In the genomic region with DNA sequence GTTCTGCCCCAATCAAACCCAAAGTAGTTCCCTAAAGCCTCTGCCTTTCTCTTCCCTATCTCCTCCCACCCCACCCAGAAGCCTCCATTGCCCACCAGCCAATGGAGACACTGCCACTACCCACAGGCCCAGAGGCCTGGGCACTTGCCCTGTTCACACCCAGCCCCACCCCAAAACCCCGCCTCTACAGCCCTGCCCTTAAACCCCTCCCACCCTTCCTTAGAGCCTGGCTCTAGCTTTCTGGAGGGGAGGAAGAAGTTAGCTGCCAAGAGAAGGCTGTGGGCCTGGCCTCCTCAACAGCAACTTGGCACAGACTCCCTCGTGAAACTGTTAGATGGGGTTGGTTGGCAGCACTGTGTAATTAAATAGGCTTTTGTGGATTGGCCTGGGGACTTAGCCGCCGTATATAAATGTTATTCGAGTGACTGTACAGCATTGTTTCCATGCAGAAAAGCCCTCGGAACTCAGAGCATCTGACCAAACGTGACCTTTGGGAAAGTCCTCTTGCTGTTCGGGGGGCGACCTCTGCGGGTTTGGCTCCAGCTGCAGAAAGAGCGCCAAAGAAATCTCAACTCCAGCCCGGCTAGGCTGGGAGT, we compare ENCODE assay signal across 8 cellular contexts. TPM values are rescaled to one million over a fixed set of nuclear protein-coding genes. Genes with fewer than 3 reads are reported as not detected.
DNase-seq lines count a peak whose midpoint lies in the region; ATAC-seq and TF ChIP-seq lines count a peak whose summit lies in the region.

No MANE protein-coding gene starts in this region.

- intact Hi-C loops in sigmoid colon (cut with DNase I) = loop anchor here (1.0 to 5.0 kb wide), 3 partner anchors 40 to 144 kb away; a partner anchor contains a TSS

- peak in 1 of 4 donors; percentile 33 for TF ChIP-seq EP300 in sigmoid colon (IDR thresholded peaks at IDR 0.05)

- peak overlapping the region; percentile 34 for H3K4me3 Mint-ChIP-seq in glutamatergic neuron (ENCODE audit: unreplicated experiment)

- peak overlapping the region in 5 of 10 experiments; percentile 44 to 66 (median 53); a peak in 3 of 20 replicates for H3K4me3 ChIP-seq in BLaER1 treated with 17β-estradiol and CSF1 and Interleukin-3, amounts not matched to agents 10 nM and 100 nM
- H3K4me3 ChIP-seq in HUES48 (ENCODE audit: low read depth, low read length) (peak overlapping the region; percentile 67; the same call in 1 of the 2 replicates), WI38 (ENCODE audit: low read depth, low read length) (peak overlapping the region; percentile 49; the same call in 1 of the 2 replicates), sigmoid colon (peak overlapping the region in 3 of 4 donors; percentile 44 to 58 (median 46))

- TF ChIP-seq CTCF in WI38 (IDR thresholded peaks at IDR 0.05; ENCODE audit: low read depth, low read length) (no peak), glutamatergic neuron (IDR thresholded peaks at IDR 0.05; ENCODE audit: partially characterized antibody, unreplicated experiment) (no peak), sigmoid colon (IDR thresholded peaks at IDR 0.05) (no peak)

- no peaks in the 10 kb centered on the region for H3K27me3 ChIP-seq in BLaER1 treated with 17β-estradiol and CSF1 and Interleukin-3, amounts not matched to agents 10 nM and 100 nM
- H3K27me3 ChIP-seq in HUES48 (ENCODE audit: control insufficient read depth, insufficient read depth, low read length) (peaks cover 10% of the 10 kb centered on the region), sigmoid colon (no peaks in the 10 kb centered on the region)

- peak overlapping the region; percentile 68 to 91 (median 84) for H3K4me2 ChIP-seq in BLaER1 treated with 17β-estradiol and CSF1 and Interleukin-3, amounts not matched to agents 10 nM and 100 nM

- no peak for TF ChIP-seq POLR2A in sigmoid colon (IDR thresholded peaks at IDR 0.05)

- peak overlapping the region in 9 of 11 experiments; percentile 63 to 81 (median 77); a peak in 15 of 22 replicates for H3K9ac ChIP-seq in BLaER1 treated with 17β-estradiol and CSF1 and Interleukin-3, amounts not matched to agents 10 nM and 100 nM
- no peak overlapping the region for H3K9ac ChIP-seq in HUES48 (ENCODE audit: low read depth, low read length)

- H3K27ac ChIP-seq in BLaER1 treated with 17β-estradiol and CSF1 and Interleukin-3, amounts not matched to agents 10 nM and 100 nM = peak overlapping the region in 4 of 11 experiments; percentile 49 to 70 (median 64); a peak in 4 of 22 replicates
- H3K27ac ChIP-seq in HUES48 (ENCODE audit: low read depth, low read length) = no peak overlapping the region
- H3K27ac ChIP-seq in sigmoid colon = peak overlapping the region; percentile 72 to 90 (median 79)

- no peaks in the 10 kb centered on the region for H4K20me1 ChIP-seq in BLaER1 treated with 17β-estradiol and CSF1 and Interleukin-3, amounts not matched to agents 10 nM and 100 nM

- no peak overlapping the region for H3K27ac Mint-ChIP-seq in glutamatergic neuron (ENCODE audit: unreplicated experiment)

- no peaks in the 10 kb centered on the region for H3K4me1 Mint-ChIP-seq in glutamatergic neuron (ENCODE audit: low read depth, unreplicated experiment)

- ATAC-seq in HG03196 (IDR thresholded peaks at IDR 0.05; ENCODE audit: unreplicated experiment) (no peak), GM21515 (IDR thresholded peaks at IDR 0.05; ENCODE audit: unreplicated experiment) (no peak)

- no peaks in the 10 kb centered on the region for H3K9me3 ChIP-seq in BLaER1 treated with 17β-estradiol and CSF1 and Interleukin-3, amounts not matched to agents 10 nM and 100 nM (replicated peaks in 1 of 11)
- H3K9me3 ChIP-seq in HUES48 (ENCODE audit: control insufficient read depth, insufficient read depth, low read length) = no peaks in the 10 kb centered on the region
- H3K9me3 ChIP-seq in sigmoid colon = no peaks in the 10 kb centered on the region

- H3K27me3 Mint-ChIP-seq in glutamatergic neuron (ENCODE audit: unreplicated experiment) = peaks cover 9% of the 10 kb centered on the region

- no peaks in the 10 kb centered on the region for H3K36me3 Mint-ChIP-seq in glutamatergic neuron (ENCODE audit: unreplicated experiment)

- WGBS in sigmoid colon, 2 donors = 21 to 45% methylated on average over 12 of the region's 12 CpGs

- DNase-seq in glutamatergic neuron = no peak
- peak; percentile 90 for DNase-seq in sigmoid colon
- no peak for DNase-seq in NCI-H2107 (lab: John Stamatoyannopoulos, UW)

- peaks cover 20 to 36% (median 25%) of the 10 kb centered on the region in 10 experiments for H3K4me1 ChIP-seq in BLaER1 treated with 17β-estradiol and CSF1 and Interleukin-3, amounts not matched to agents 10 nM and 100 nM
- H3K4me1 ChIP-seq in HUES48 (ENCODE audit: control insufficient read depth, insufficient read depth, low read length) (no peaks in the 10 kb centered on the region; the same call in 1 of the 2 replicates), sigmoid colon (peaks cover 0 to 21% (median 17%) of the 10 kb centered on the region in 4 donors)

- no peaks in the 10 kb centered on the region for H3K36me3 ChIP-seq in BLaER1 treated with 17β-estradiol and CSF1 and Interleukin-3, amounts not matched to agents 10 nM and 100 nM
- H3K36me3 ChIP-seq in HUES48 (ENCODE audit: control insufficient read depth, insufficient read depth, low read length) = no peaks in the 10 kb centered on the region
- no peaks in the 10 kb centered on the region for H3K36me3 ChIP-seq in sigmoid colon

- peaks cover 6% of the 10 kb centered on the region for H3K9me3 Mint-ChIP-seq in glutamatergic neuron (ENCODE audit: unreplicated experiment)

RNA-seq across cellular contexts. Expression of a gene that starts 31.4 kb away (rescaled TPM):
- total RNA-seq in glutamatergic neuron (ENCODE audit: unreplicated experiment) (3.8 TPM), sigmoid colon (1 to 10 TPM in 1 of 4 donors, under 1 TPM in 2, not detected in 1; 0.16 to 1.4 (median 0.41) TPM)
- under 1 TPM in 1 of 3 donors, not detected in 2; 0.60 TPM for polyA plus RNA-seq in sigmoid colon

RNA-seq across cellular contexts. Expression of a gene that starts 39.6 kb away (rescaled TPM):
- 45.3 TPM for total RNA-seq in glutamatergic neuron (ENCODE audit: unreplicated experiment)
- total RNA-seq in sigmoid colon = 10 to 100 TPM; 27.8 to 32.4 (median 30.4) TPM
- 10 to 100 TPM; 15.6 to 33.2 (median 16.2) TPM for polyA plus RNA-seq in sigmoid colon

RNA-seq across cellular contexts. Expression of a gene that starts 39.8 kb away (rescaled TPM):
- total RNA-seq in glutamatergic neuron (ENCODE audit: unreplicated experiment) = 92.8 TPM
- 10 to 100 TPM; 48.7 to 52.1 (median 49.8) TPM for total RNA-seq in sigmoid colon
- polyA plus RNA-seq in sigmoid colon = 100 to 1,000 TPM in 1 of 3 donors, 10 to 100 TPM in 2; 31.2 to 189 (median 31.2) TPM

RNA-seq across cellular contexts. Expression of a gene that starts 43.6 kb away (rescaled TPM):
- total RNA-seq in glutamatergic neuron (ENCODE audit: unreplicated experiment) (4.6 TPM), sigmoid colon (10 to 100 TPM in 3 of 4 donors, not detected in 1; 17.3 to 19.0 (median 18.9) TPM)
- polyA plus RNA-seq in sigmoid colon = 10 to 100 TPM; 18.6 to 27.3 (median 21.3) TPM

RNA-seq across cellular contexts. Expression of a gene that starts 47.5 kb away (rescaled TPM):
- 37.3 TPM for total RNA-seq in glutamatergic neuron (ENCODE audit: unreplicated experiment)
- 10 to 100 TPM; 13.2 to 18.1 (median 17.1) TPM for total RNA-seq in sigmoid colon
- polyA plus RNA-seq in sigmoid colon = 10 to 100 TPM; 27.7 to 36.0 (median 32.7) TPM
